ENCODE assay signal across 26 cellular contexts in genomic region chr21:16072176-16072575, GRCh38.
DNase-seq lines count a peak whose midpoint lies in the region; TF ChIP-seq lines count a peak whose summit lies in the region.
"Had no signal": no experiment of that assay in that cellular context is flagged by ENCODE, and none has a peak within 500 bp of the region (broad histone marks: within the 10 kb centered on the region; RNA-seq: fewer than 3 reads in every experiment).

No MANE protein-coding gene starts in this region.

- intact Hi-C loops in PC-9 (cut with micrococcal nuclease; ENCODE audit: unreplicated experiment): no loop called here

- no peaks in the 10 kb centered on the region for H3K79me2 ChIP-seq in PC-9 (ENCODE audit: low read depth)
- H3K79me2 ChIP-seq: parathyroid adenoma had no signal

- POLR2A ChIA-PET in PC-9 (lab: Charles Lee; ENCODE audit: unreplicated experiment): no interaction called here

- H4K20me1 ChIP-seq in PC-9 (ENCODE audit: insufficient read depth): no peaks in the 10 kb centered on the region

- H3K4me3 ChIP-seq in LNCaP clone FGC (ENCODE audit: low read depth, low read length) (peak overlapping the region; percentile 37), muscle layer of duodenum (ENCODE audit: low read depth in 1 of 2, low read length in 2 of 2) (peak overlapping the region; percentile 17 to 65), PC-9 (no peak overlapping the region)
- H3K4me3 ChIP-seq: cardiac muscle cell had no signal

- no peak overlapping the region for H2AFZ ChIP-seq in PC-9
- H2AFZ ChIP-seq: parathyroid adenoma had no signal

- H3K9me2 ChIP-seq in PC-9 (ENCODE audit: insufficient read depth): no peaks in the 10 kb centered on the region

- H3K4me1 ChIP-seq in muscle layer of duodenum (ENCODE audit: control insufficient read depth in 1 of 2, insufficient read depth in 2 of 2, low read length in 2 of 2) (peaks cover 0 to 32% of the 10 kb centered on the region in 2 donors), PC-9 (replicated peaks; ENCODE audit: insufficient read depth) (no peaks in the 10 kb centered on the region)
- H3K4me1 ChIP-seq: parathyroid adenoma had no signal

- DNase-seq in LNCaP clone FGC (ENCODE audit: low read depth) (no peak), superior temporal gyrus (ENCODE audit: extremely low spot score) (peak; percentile 83), NCI-H1417 (lab: John Stamatoyannopoulos, UW) (no peak), PC-9 (no peak), NK-92 (lab: John Stamatoyannopoulos, UW; ENCODE audit: unreplicated experiment) (no peak), NCI-H2171 (lab: John Stamatoyannopoulos, UW) (no peak)
- DNase-seq: activated CD4-positive, alpha-beta T cell treated with anti-CD3 and anti-CD28 coated beads, Interleukin-2, amount 10 ng/mL, durations not matched to agents 24 days and 14 days; activated T-cell treated with anti-CD3 and anti-CD28 coated beads, Interleukin-2, amount 50 U/mL, for 4 hours; DMS53; H7; immature natural killer cell; naive thymus-derived CD8-positive, alpha-beta T cell; NCI-H1092; NCI-H187; SHP77 treated with DMSO at 0.1 percent for 48 hours; stimulated activated naive B cell treated with anti-CD40 and anti-IgM and Interleukin-4, amounts not matched to agents 10 μg/mL and 1 μg/mL and 100 μg/mL, for 72 hours; SW 1271; T1000; testis; WERI-Rb-1 had no signal

- H3K36me3 ChIP-seq in muscle layer of duodenum (ENCODE audit: control insufficient read depth in 1 of 2, insufficient read depth in 2 of 2, low read length in 2 of 2) (no peaks in the 10 kb centered on the region), PC-9 (ENCODE audit: low read depth) (no peaks in the 10 kb centered on the region)
- H3K36me3 ChIP-seq: cardiac muscle cell, esophagus muscularis mucosa, gastroesophageal sphincter, WERI-Rb-1 had no signal

- CTCF ChIA-PET in PC-9 (lab: Charles Lee): no interaction called here

- H3K27ac ChIP-seq in cingulate gyrus (ENCODE audit: low read depth, low read length): peak overlapping the region; percentile 95
- H3K27ac ChIP-seq in muscle layer of duodenum (ENCODE audit: low read length): no peak overlapping the region
- H3K27ac ChIP-seq in PC-9: no peak overlapping the region
- H3K27ac ChIP-seq: cardiac muscle cell, parathyroid adenoma, testis, WERI-Rb-1 had no signal

- H3K27me3 ChIP-seq in muscle layer of duodenum (ENCODE audit: low read depth, low read length) (no peaks in the 10 kb centered on the region), PC-9 (ENCODE audit: insufficient read depth, low read depth) (no peaks in the 10 kb centered on the region)
- H3K27me3 ChIP-seq: cardiac muscle cell, esophagus muscularis mucosa, gastroesophageal sphincter, testis had no signal

- H3F3A ChIP-seq in PC-9 (ENCODE audit: insufficient read depth, low read depth): no peaks in the 10 kb centered on the region

- TF ChIP-seq CTCF in LNCaP clone FGC (IDR thresholded peaks at IDR 0.05; ENCODE audit: control insufficient read depth, extremely low read depth, insufficient read depth) (no peak), PC-9 (conservative IDR thresholded peaks at IDR 0.05) (no peak)

- no TSS peak for BruUV-seq in PC-9 (replicated peaks; lab: Mats Ljungman, UMichigan)

- H3K9me3 ChIP-seq in muscle layer of duodenum (ENCODE audit: control insufficient read depth in 1 of 2, low read length in 2 of 2) (no peaks in the 10 kb centered on the region), PC-9 (ENCODE audit: insufficient read depth, low read depth) (no peaks in the 10 kb centered on the region)
- H3K9me3 ChIP-seq: esophagus muscularis mucosa, gastroesophageal sphincter, testis had no signal

- H3K4me2 ChIP-seq in PC-9: no peak overlapping the region
